ENCODE assay signal across 17 cellular contexts in the genomic region with DNA sequence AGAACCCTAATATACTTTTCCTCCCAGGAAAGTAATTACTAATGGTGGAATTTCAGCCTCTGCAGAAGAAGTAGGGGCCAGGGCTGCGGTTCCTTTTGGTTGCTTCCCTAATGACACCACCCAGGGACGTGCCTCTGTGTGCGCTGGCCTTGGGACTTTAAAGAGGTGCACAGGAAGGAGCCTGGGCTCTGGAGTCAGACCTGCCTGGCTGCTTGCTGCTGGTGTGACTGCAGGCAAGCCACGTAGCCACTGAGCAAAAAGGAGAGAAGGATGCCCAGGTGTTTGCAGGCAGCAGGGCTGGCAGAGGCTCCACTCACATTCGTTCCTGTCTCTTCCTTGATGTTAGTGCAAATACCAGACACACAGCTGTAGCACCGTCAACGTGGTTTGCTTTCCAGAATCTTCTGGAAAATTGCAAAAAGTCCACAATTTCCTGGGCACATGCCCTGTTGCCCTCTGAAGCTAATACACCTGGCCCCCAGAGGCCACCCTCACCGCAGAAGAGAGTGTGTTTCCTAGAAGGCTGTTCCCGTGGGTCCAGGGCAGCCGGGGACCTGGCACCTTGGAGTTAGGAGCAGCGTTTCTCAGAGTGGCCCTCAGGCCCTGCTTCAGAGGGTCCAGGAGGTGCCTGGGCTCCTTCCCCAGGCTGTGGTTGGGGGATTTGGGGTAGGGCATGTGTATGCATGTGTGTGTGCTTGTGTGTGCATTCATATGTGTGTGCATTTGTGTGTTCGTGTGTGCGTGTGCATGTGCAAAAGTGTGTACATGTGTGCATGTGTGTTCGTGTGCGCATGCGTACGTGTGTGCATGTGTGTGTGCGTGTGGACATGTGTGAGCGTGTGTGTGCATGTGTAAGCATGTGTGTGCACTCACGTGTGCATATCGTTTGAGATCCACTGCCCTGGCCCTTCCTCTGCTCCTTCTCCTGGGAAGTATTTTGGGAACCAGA.
"Had no signal": no experiment of that assay in that cellular context is flagged by ENCODE, and none has a peak within 500 bp of the region (broad histone marks: within the 10 kb centered on the region; RNA-seq: fewer than 3 reads in every experiment).

No MANE protein-coding gene starts in this region.

- H3K36me3 Mint-ChIP-seq: activated naive CD8-positive, alpha-beta T cell; WTC11 had no signal

- H3K9me3 Mint-ChIP-seq: activated CD4-positive, alpha-beta memory T cell treated with anti-CD3 and anti-CD28 coated beads, Interleukin-2, amount 10 ng/mL, durations not matched to agents 7 days and 5 days; nephron; stimulated activated naive CD8-positive, alpha-beta T cell treated with anti-CD3 and anti-CD28 coated beads, Interleukin-15, amount 100 ng/mL, for 72 hours; WTC11 had no signal

- H3K4me1 Mint-ChIP-seq: activated CD4-positive, alpha-beta memory T cell treated with anti-CD3 and anti-CD28 coated beads, Interleukin-2, amount 10 ng/mL, durations not matched to agents 7 days and 5 days; stimulated activated naive CD8-positive, alpha-beta T cell treated with anti-CD3 and anti-CD28 coated beads, Interleukin-15, amount 100 ng/mL, for 72 hours; T-helper 17 cell had no signal

- H3K27ac Mint-ChIP-seq: activated CD4-positive, alpha-beta memory T cell treated with anti-CD3 and anti-CD28 coated beads, Interleukin-2, amount 10 ng/mL, durations not matched to agents 7 days and 5 days; activated naive CD8-positive, alpha-beta T cell; nephron; stimulated activated naive CD8-positive, alpha-beta T cell treated with anti-CD3 and anti-CD28 coated beads, Interleukin-15, amount 100 ng/mL, for 72 hours; T-helper 17 cell; WTC11 had no signal

- H3K4me3 Mint-ChIP-seq: activated CD4-positive, alpha-beta memory T cell treated with anti-CD3 and anti-CD28 coated beads, Interleukin-2, amount 10 ng/mL, durations not matched to agents 7 days and 5 days; activated naive CD8-positive, alpha-beta T cell; nephron; stimulated activated naive CD8-positive, alpha-beta T cell treated with anti-CD3 and anti-CD28 coated beads, Interleukin-15, amount 100 ng/mL, for 72 hours; WTC11 had no signal

- ATAC-seq: gastrocnemius medialis; stimulated activated naive CD8-positive, alpha-beta T cell treated with anti-CD3 and anti-CD28 coated beads, Interleukin-15, amount 100 ng/mL, for 72 hours; T-helper 17 cell had no signal

- DNase-seq: activated CD4-positive, alpha-beta memory T cell treated with anti-CD3 and anti-CD28 coated beads, Interleukin-2, amount 10 ng/mL, durations not matched to agents 7 days and 5 days; activated CD4-positive, alpha-beta T cell treated with anti-CD3 and anti-CD28 coated beads for 4 hours; activated gamma-delta T cell treated with Interleukin-2 at 50 U/mL for 16 hours; activated T-cell treated with anti-CD3 and anti-CD28 coated beads, Interleukin-2, amount 50 U/mL, for 48 hours; amniotic stem cell; central memory CD4-positive, alpha-beta T cell; effector memory CD4-positive, alpha-beta T cell; erythroblast; gastrocnemius medialis; left ventricle myocardium inferior; mesenchymal stem cell; stimulated activated CD4-positive, alpha-beta T cell treated with anti-CD3 and anti-CD28 coated beads, Interleukin-1b, Interleukin-23, amount 100 ng/mL, for 48 hours; stimulated activated naive CD8-positive, alpha-beta T cell treated with anti-CD3 and anti-CD28 coated beads, Interleukin-15, amount 100 ng/mL, for 72 hours; T-helper 17 cell had no signal
